Comparison of ENCODE assay signal across 15 cellular contexts in genomic region chr16:86987746-86988670, GRCh38.
"Had no signal": no experiment of that assay in that cellular context is flagged by ENCODE, and none has a peak within 500 bp of the region (broad histone marks: within the 10 kb centered on the region; RNA-seq: fewer than 3 reads in every experiment).

No MANE protein-coding gene starts in this region.

- H3K4me3 Mint-ChIP-seq: activated CD8-positive, alpha-beta memory T cell treated with anti-CD3 and anti-CD28 coated beads, Interleukin-2, amount 10 ng/mL, durations not matched to agents 7 days and 5 days; activated naive CD8-positive, alpha-beta T cell; naive thymus-derived CD4-positive, alpha-beta T cell had no signal

- H3K27ac ChIP-seq: cardiac muscle cell, dorsolateral prefrontal cortex, epithelial cell of prostate, psoas muscle, WERI-Rb-1 had no signal

- H3K36me3 Mint-ChIP-seq: activated CD8-positive, alpha-beta memory T cell treated with anti-CD3 and anti-CD28 coated beads, Interleukin-2, amount 10 ng/mL, durations not matched to agents 7 days and 5 days; activated naive CD8-positive, alpha-beta T cell; naive thymus-derived CD4-positive, alpha-beta T cell had no signal

- ATAC-seq: naive thymus-derived CD4-positive, alpha-beta T cell; psoas muscle had no signal

- H3K27ac Mint-ChIP-seq: activated CD8-positive, alpha-beta memory T cell treated with anti-CD3 and anti-CD28 coated beads, Interleukin-2, amount 10 ng/mL, durations not matched to agents 7 days and 5 days; activated naive CD8-positive, alpha-beta T cell had no signal

- DNase-seq: activated CD4-positive, alpha-beta T cell treated with anti-CD3 and anti-CD28 coated beads, Interleukin-2, amount 50 U/mL, for 48 hours; activated CD8-positive, alpha-beta memory T cell treated with anti-CD3 and anti-CD28 coated beads, Interleukin-2, amount 10 ng/mL, durations not matched to agents 7 days and 5 days; dorsolateral prefrontal cortex; foreskin melanocyte; kidney glomerular epithelial cell; mesenchymal stem cell; naive thymus-derived CD4-positive, alpha-beta T cell; occipital lobe; psoas muscle; stimulated activated CD4-positive, alpha-beta T cell treated with anti-CD3 and anti-CD28 coated beads, Interleukin-4, amount 100 ng/mL, for 1 hour; SW 1271; WERI-Rb-1 had no signal
